ENCODE assay signal across 1 cellular context in the genomic region with DNA sequence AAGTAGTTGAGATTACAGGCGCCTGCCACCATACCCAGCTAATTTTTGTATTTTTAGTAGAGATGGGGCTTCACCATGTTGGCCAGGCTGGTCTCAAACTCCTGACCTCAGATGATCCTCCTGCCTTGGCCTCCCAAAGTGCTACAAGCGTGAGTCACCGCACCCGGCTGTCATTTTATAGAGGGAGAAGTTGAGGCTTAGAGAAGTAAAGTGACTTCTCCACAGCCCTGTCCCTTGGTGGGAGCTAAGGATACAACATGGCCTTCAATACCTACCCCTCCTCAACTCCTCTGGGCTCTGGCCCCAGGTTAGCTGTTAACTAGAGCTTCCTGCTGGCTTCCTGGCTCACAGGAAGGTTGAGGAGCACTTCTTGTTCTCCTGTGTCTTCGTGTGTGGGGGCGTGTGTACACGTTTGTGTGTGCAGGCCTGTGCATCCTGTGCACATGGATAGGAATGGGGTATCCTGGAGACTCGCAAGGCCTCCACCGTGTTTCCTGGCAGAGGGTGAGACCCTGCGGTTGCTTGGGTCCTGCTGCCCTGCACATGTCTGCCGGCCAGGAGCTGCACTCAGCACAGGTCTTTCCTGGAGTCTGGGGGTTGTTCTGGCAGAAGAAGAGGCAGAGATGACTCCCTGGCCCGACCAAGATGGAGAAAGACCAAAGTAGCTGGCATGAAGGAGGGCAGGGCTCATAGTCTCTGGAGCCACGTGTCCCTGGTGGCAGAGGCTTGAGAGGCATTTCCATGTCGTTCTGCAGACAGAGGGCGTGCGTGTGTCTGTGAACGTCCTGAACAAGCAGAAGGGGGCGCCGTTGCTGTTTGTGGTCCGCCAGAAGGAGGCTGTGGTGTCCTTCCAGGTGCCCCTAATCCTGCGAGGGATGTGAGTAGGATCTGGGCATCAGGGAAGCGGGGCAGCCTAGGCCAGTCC.
TF ChIP-seq lines count a peak whose summit lies in the region.

No MANE protein-coding gene starts in this region.

TF ChIP-seq in GM12878, 131 proteins besides CTCF, POLR2A, EP300 and RAD21 (continued from another document and continues in another):
- TF ChIP-seq, protein P1, sequence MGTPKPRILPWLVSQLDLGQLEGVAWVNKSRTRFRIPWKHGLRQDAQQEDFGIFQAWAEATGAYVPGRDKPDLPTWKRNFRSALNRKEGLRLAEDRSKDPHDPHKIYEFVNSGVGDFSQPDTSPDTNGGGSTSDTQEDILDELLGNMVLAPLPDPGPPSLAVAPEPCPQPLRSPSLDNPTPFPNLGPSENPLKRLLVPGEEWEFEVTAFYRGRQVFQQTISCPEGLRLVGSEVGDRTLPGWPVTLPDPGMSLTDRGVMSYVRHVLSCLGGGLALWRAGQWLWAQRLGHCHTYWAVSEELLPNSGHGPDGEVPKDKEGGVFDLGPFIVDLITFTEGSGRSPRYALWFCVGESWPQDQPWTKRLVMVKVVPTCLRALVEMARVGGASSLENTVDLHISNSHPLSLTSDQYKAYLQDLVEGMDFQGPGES (IDR thresholded peaks at IDR 0.05) = no peak
- TF ChIP-seq BACH1 (IDR thresholded peaks at IDR 0.05; ENCODE audit: borderline replicate concordance) = no peak
- TF ChIP-seq NRF1 (conservative IDR thresholded peaks at IDR 0.05; ENCODE audit: low read depth, low read length) = no peak
- 0 out of 2 replicates have a peak, but pooled peaks have one; percentile 11 for TF ChIP-seq TCF12 (IDR thresholded peaks at IDR 0.05; ENCODE audit: low read depth, low read length)
- peak; percentile 54; the same call in 1 of the 2 replicates for TF ChIP-seq NBN (IDR thresholded peaks at IDR 0.05)
- TF ChIP-seq, protein P2, sequence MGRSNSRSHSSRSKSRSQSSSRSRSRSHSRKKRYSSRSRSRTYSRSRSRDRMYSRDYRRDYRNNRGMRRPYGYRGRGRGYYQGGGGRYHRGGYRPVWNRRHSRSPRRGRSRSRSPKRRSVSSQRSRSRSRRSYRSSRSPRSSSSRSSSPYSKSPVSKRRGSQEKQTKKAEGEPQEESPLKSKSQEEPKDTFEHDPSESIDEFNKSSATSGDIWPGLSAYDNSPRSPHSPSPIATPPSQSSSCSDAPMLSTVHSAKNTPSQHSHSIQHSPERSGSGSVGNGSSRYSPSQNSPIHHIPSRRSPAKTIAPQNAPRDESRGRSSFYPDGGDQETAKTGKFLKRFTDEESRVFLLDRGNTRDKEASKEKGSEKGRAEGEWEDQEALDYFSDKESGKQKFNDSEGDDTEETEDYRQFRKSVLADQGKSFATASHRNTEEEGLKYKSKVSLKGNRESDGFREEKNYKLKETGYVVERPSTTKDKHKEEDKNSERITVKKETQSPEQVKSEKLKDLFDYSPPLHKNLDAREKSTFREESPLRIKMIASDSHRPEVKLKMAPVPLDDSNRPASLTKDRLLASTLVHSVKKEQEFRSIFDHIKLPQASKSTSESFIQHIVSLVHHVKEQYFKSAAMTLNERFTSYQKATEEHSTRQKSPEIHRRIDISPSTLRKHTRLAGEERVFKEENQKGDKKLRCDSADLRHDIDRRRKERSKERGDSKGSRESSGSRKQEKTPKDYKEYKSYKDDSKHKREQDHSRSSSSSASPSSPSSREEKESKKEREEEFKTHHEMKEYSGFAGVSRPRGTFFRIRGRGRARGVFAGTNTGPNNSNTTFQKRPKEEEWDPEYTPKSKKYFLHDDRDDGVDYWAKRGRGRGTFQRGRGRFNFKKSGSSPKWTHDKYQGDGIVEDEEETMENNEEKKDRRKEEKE (IDR thresholded peaks at IDR 0.05) = no peak
- no peak for TF ChIP-seq ZSCAN29 (IDR thresholded peaks at IDR 0.05)
- TF ChIP-seq NR2C2 (IDR thresholded peaks at IDR 0.05; ENCODE audit: borderline replicate concordance, control insufficient read depth, insufficient read length, low read depth) = no peak
- TF ChIP-seq ZZZ3 (IDR thresholded peaks at IDR 0.05; ENCODE audit: control insufficient read depth, insufficient read length, low read depth) = no peak
- no peak for TF ChIP-seq NFXL1 (IDR thresholded peaks at IDR 0.05; ENCODE audit: borderline replicate concordance)
- TF ChIP-seq KDM1A (IDR thresholded peaks at IDR 0.05; ENCODE audit: borderline replicate concordance) = no peak
- no peak for TF ChIP-seq SMAD1 (IDR thresholded peaks at IDR 0.05; ENCODE audit: low read depth, partially characterized antibody)
- peak; percentile 80 for TF ChIP-seq RAD51 (IDR thresholded peaks at IDR 0.05)
- TF ChIP-seq SPI1 (IDR thresholded peaks at IDR 0.05; ENCODE audit: borderline replicate concordance, insufficient read depth, low read depth, low read length) = no peak
- TF ChIP-seq CBX3 (IDR thresholded peaks at IDR 0.05; ENCODE audit: borderline replicate concordance, low read depth) = no peak
- no peak for TF ChIP-seq JUNB (IDR thresholded peaks at IDR 0.05)
- 0 out of 3 replicates have a peak, but pooled peaks have one; percentile 46 for TF ChIP-seq POU2F2 (IDR thresholded peaks at IDR 0.05; ENCODE audit: borderline replicate concordance, low read depth, low read length)
- TF ChIP-seq, protein P3, sequence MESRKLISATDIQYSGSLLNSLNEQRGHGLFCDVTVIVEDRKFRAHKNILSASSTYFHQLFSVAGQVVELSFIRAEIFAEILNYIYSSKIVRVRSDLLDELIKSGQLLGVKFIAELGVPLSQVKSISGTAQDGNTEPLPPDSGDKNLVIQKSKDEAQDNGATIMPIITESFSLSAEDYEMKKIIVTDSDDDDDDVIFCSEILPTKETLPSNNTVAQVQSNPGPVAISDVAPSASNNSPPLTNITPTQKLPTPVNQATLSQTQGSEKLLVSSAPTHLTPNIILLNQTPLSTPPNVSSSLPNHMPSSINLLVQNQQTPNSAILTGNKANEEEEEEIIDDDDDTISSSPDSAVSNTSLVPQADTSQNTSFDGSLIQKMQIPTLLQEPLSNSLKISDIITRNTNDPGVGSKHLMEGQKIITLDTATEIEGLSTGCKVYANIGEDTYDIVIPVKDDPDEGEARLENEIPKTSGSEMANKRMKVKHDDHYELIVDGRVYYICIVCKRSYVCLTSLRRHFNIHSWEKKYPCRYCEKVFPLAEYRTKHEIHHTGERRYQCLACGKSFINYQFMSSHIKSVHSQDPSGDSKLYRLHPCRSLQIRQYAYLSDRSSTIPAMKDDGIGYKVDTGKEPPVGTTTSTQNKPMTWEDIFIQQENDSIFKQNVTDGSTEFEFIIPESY (IDR thresholded peaks at IDR 0.05) = no peak
- TF ChIP-seq MTA2 (IDR thresholded peaks at IDR 0.05; ENCODE audit: low read depth) = no peak
- TF ChIP-seq, protein P4, sequence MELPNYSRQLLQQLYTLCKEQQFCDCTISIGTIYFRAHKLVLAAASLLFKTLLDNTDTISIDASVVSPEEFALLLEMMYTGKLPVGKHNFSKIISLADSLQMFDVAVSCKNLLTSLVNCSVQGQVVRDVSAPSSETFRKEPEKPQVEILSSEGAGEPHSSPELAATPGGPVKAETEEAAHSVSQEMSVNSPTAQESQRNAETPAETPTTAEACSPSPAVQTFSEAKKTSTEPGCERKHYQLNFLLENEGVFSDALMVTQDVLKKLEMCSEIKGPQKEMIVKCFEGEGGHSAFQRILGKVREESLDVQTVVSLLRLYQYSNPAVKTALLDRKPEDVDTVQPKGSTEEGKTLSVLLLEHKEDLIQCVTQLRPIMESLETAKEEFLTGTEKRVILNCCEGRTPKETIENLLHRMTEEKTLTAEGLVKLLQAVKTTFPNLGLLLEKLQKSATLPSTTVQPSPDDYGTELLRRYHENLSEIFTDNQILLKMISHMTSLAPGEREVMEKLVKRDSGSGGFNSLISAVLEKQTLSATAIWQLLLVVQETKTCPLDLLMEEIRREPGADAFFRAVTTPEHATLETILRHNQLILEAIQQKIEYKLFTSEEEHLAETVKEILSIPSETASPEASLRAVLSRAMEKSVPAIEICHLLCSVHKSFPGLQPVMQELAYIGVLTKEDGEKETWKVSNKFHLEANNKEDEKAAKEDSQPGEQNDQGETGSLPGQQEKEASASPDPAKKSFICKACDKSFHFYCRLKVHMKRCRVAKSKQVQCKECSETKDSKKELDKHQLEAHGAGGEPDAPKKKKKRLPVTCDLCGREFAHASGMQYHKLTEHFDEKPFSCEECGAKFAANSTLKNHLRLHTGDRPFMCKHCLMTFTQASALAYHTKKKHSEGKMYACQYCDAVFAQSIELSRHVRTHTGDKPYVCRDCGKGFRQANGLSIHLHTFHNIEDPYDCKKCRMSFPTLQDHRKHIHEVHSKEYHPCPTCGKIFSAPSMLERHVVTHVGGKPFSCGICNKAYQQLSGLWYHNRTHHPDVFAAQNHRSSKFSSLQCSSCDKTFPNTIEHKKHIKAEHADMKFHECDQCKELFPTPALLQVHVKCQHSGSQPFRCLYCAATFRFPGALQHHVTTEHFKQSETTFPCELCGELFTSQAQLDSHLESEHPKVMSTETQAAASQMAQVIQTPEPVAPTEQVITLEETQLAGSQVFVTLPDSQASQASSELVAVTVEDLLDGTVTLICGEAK (IDR thresholded peaks at IDR 0.05; ENCODE audit: borderline replicate concordance) = no peak
- TF ChIP-seq, protein P5, sequence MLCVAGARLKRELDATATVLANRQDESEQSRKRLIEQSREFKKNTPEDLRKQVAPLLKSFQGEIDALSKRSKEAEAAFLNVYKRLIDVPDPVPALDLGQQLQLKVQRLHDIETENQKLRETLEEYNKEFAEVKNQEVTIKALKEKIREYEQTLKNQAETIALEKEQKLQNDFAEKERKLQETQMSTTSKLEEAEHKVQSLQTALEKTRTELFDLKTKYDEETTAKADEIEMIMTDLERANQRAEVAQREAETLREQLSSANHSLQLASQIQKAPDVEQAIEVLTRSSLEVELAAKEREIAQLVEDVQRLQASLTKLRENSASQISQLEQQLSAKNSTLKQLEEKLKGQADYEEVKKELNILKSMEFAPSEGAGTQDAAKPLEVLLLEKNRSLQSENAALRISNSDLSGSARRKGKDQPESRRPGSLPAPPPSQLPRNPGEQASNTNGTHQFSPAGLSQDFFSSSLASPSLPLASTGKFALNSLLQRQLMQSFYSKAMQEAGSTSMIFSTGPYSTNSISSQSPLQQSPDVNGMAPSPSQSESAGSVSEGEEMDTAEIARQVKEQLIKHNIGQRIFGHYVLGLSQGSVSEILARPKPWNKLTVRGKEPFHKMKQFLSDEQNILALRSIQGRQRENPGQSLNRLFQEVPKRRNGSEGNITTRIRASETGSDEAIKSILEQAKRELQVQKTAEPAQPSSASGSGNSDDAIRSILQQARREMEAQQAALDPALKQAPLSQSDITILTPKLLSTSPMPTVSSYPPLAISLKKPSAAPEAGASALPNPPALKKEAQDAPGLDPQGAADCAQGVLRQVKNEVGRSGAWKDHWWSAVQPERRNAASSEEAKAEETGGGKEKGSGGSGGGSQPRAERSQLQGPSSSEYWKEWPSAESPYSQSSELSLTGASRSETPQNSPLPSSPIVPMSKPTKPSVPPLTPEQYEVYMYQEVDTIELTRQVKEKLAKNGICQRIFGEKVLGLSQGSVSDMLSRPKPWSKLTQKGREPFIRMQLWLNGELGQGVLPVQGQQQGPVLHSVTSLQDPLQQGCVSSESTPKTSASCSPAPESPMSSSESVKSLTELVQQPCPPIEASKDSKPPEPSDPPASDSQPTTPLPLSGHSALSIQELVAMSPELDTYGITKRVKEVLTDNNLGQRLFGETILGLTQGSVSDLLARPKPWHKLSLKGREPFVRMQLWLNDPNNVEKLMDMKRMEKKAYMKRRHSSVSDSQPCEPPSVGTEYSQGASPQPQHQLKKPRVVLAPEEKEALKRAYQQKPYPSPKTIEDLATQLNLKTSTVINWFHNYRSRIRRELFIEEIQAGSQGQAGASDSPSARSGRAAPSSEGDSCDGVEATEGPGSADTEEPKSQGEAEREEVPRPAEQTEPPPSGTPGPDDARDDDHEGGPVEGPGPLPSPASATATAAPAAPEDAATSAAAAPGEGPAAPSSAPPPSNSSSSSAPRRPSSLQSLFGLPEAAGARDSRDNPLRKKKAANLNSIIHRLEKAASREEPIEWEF (IDR thresholded peaks at IDR 0.05; ENCODE audit: insufficient replicate concordance, low read depth, low read length) = no peak
- peak; percentile 83 for TF ChIP-seq MXI1 (IDR thresholded peaks at IDR 0.05; ENCODE audit: low read depth, low read length)
- TF ChIP-seq, protein P6, sequence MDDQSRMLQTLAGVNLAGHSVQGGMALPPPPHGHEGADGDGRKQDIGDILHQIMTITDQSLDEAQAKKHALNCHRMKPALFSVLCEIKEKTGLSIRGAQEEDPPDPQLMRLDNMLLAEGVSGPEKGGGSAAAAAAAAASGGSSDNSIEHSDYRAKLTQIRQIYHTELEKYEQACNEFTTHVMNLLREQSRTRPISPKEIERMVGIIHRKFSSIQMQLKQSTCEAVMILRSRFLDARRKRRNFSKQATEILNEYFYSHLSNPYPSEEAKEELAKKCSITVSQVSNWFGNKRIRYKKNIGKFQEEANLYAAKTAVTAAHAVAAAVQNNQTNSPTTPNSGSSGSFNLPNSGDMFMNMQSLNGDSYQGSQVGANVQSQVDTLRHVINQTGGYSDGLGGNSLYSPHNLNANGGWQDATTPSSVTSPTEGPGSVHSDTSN (IDR thresholded peaks at IDR 0.05; ENCODE audit: insufficient replicate concordance, low read depth, low read length) = no peak
- TF ChIP-seq, protein P7, sequence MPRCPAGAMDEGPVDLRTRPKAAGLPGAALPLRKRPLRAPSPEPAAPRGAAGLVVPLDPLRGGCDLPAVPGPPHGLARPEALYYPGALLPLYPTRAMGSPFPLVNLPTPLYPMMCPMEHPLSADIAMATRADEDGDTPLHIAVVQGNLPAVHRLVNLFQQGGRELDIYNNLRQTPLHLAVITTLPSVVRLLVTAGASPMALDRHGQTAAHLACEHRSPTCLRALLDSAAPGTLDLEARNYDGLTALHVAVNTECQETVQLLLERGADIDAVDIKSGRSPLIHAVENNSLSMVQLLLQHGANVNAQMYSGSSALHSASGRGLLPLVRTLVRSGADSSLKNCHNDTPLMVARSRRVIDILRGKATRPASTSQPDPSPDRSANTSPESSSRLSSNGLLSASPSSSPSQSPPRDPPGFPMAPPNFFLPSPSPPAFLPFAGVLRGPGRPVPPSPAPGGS (IDR thresholded peaks at IDR 0.05; ENCODE audit: borderline replicate concordance, insufficient read depth, low read depth, low read length, poor library complexity, severe bottlenecking) = no peak
- peak; percentile 68; the same call in 1 of the 2 replicates for TF ChIP-seq SIN3A (IDR thresholded peaks at IDR 0.05; ENCODE audit: low read depth, low read length)
- no peak for TF ChIP-seq ASH2L (IDR thresholded peaks at IDR 0.05; ENCODE audit: borderline replicate concordance, low read depth)
- TF ChIP-seq TBL1XR1 (IDR thresholded peaks at IDR 0.05; ENCODE audit: low read depth, low read length) = 0 out of 2 replicates have a peak, but pooled peaks have one; percentile 52
- TF ChIP-seq MYB (IDR thresholded peaks at IDR 0.05; ENCODE audit: borderline replicate concordance, low read depth, low read length) = no peak
- peak; percentile 24 to 38; a peak in 2 of 4 replicates for TF ChIP-seq BHLHE40 (IDR thresholded peaks at IDR 0.05; ENCODE audit: borderline replicate concordance in 1 of 2, low read depth in 2 of 2, low read length in 1 of 2)
- TF ChIP-seq CREM (IDR thresholded peaks at IDR 0.05; ENCODE audit: low read depth) = no peak
- no peak for TF ChIP-seq EZH2 (IDR thresholded peaks at IDR 0.05; ENCODE audit: borderline replicate concordance, control insufficient read depth, low read depth, low read length)
- no peak for TF ChIP-seq JUND (IDR thresholded peaks at IDR 0.05; ENCODE audit: low read depth, low read length)
- TF ChIP-seq EED (IDR thresholded peaks at IDR 0.05; ENCODE audit: low read depth) = no peak
